Comparison of ENCODE assay signal across 11 cellular contexts in the genomic region with DNA sequence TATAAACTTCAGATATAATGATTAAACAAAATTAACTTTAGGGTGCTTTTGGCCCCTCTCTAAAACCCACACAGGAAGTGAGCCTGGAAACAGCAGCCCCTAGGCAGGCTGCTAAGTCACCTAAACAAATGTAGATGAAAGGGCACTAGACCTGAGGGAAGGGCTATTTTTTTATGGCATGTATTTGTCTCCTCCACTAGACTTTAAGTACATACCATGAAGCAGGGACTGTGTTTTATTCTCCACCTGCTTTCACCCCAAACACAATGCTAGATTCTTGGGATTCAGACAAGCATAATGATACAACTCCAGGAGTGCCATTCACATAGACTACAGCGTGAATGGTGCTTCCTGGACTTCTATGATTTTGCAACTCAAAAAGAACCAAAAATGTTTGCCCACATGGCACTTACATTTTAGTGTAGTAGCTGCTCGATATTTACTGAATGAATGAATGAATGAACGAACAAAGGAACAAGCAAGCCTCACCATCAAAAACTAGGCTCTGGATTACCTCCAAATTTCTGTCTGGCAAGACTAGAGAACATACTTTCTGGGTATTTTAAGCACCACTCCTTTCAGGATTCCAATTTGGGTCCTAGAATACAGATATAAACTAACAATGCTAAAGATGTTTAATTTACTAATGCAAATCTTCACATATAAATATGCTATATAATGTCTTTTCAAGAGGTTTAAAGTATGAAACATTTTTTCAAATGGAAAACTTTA. TPM values are rescaled to one million over a fixed set of nuclear protein-coding genes. Genes with fewer than 3 reads are reported as not detected.
DNase-seq lines count a peak whose midpoint lies in the region; ATAC-seq and TF ChIP-seq lines count a peak whose summit lies in the region.
"Had no signal": no experiment of that assay in that cellular context is flagged by ENCODE, and none has a peak within 500 bp of the region (broad histone marks: within the 10 kb centered on the region; RNA-seq: fewer than 3 reads in every experiment).

No MANE protein-coding gene starts in this region.

- H4K20me1 ChIP-seq in MM.1S (ENCODE audit: insufficient read depth, low read length), result no peaks in the 10 kb centered on the region

- H3K4me1 ChIP-seq in HUES6 (ENCODE audit: control insufficient read depth, insufficient read depth, low read length) (peaks cover 9% of the 10 kb centered on the region), thymus (ENCODE audit: control insufficient read depth, insufficient read depth, low read length) (peaks cover 9% of the 10 kb centered on the region), MM.1S (ENCODE audit: low read length) (no peaks in the 10 kb centered on the region)

- no peak for DNase-seq in Right ventricle myocardium superior
- DNase-seq in Right ventricle myocardium inferior (ENCODE audit: missing footprints), result no peak
- no peak for DNase-seq in activated naive CD8-positive, alpha-beta T cell treated with anti-CD3 and anti-CD28 coated beads, Interleukin-2, amount 50 U/mL, for 24 hours
- DNase-seq in RWPE1 (ENCODE audit: low spot score), result no peak
- no peak for DNase-seq in MM.1S
- no peak for DNase-seq in stimulated activated CD4-positive, alpha-beta T cell treated with anti-CD3 and anti-CD28 coated beads, Interleukin-15, amount 100 ng/mL, for 24 hours
- DNase-seq: activated CD8-positive, alpha-beta memory T cell treated with anti-CD3 and anti-CD28 coated beads, Interleukin-2, amount 50 U/mL, for 4 hours; upper lobe of left lung had no signal

- no peaks in the 10 kb centered on the region for H3F3A ChIP-seq in MM.1S (ENCODE audit: insufficient read depth, low read length)

- H3K27me3 ChIP-seq in HUES6 (ENCODE audit: control insufficient read depth, insufficient read depth, low read length), result no peaks in the 10 kb centered on the region
- H3K27me3 ChIP-seq in thymus (ENCODE audit: control insufficient read depth, insufficient read depth), result no peaks in the 10 kb centered on the region
- no peaks in the 10 kb centered on the region for H3K27me3 ChIP-seq in MM.1S (replicated peaks; ENCODE audit: insufficient read depth, low read length)
- H3K27me3 ChIP-seq: upper lobe of left lung had no signal

- no peak overlapping the region for H2AFZ ChIP-seq in MM.1S (ENCODE audit: low read length)

- H3K9me2 ChIP-seq in MM.1S (replicated peaks; ENCODE audit: insufficient read depth, low read length), result no peaks in the 10 kb centered on the region

- H3K4me3 ChIP-seq in HUES6 (ENCODE audit: low read depth, low read length), result no peak overlapping the region
- no peak overlapping the region for H3K4me3 ChIP-seq in thymus (ENCODE audit: low read length)
- no peak overlapping the region for H3K4me3 ChIP-seq in MM.1S (ENCODE audit: low read length)
- H3K4me3 ChIP-seq: upper lobe of left lung had no signal

- CTCF ChIA-PET in RWPE1 (lab: Yijun Ruan, JAX), result no interaction called here

- H3K79me2 ChIP-seq in MM.1S (ENCODE audit: low read length), result peaks cover 13% of the 10 kb centered on the region

- H3K9ac ChIP-seq in HUES6 (ENCODE audit: low read length), result no peak overlapping the region
- H3K9ac ChIP-seq in MM.1S (ENCODE audit: low read length), result no peak overlapping the region

- WGBS in thymus, result 80% methylated on average over 3 of the region's 3 CpGs

- H3K36me3 ChIP-seq in HUES6 (ENCODE audit: control insufficient read depth, insufficient read depth, low read length) (no peaks in the 10 kb centered on the region), thymus (ENCODE audit: control insufficient read depth, insufficient read depth) (no peaks in the 10 kb centered on the region), MM.1S (replicated peaks; ENCODE audit: insufficient read depth, low read length) (no peaks in the 10 kb centered on the region)
- H3K36me3 ChIP-seq: upper lobe of left lung had no signal

- no peaks in the 10 kb centered on the region for H3K9me3 Mint-ChIP-seq in activated naive CD8-positive, alpha-beta T cell treated with anti-CD3 and anti-CD28 coated beads, Interleukin-2, amount 50 U/mL, for 24 hours

- peak; percentile 41 for ATAC-seq in Right ventricle myocardium superior (ENCODE audit: poor library complexity)
- ATAC-seq in Right ventricle myocardium inferior, result no peak
- ATAC-seq in activated naive CD8-positive, alpha-beta T cell treated with anti-CD3 and anti-CD28 coated beads, Interleukin-2, amount 50 U/mL, for 24 hours, result peak; percentile 83
- ATAC-seq: left lobe of liver had no signal

- H3K27ac ChIP-seq in HUES6 (ENCODE audit: low read depth, low read length), result peak overlapping the region; percentile 54
- peak overlapping the region; percentile 5 for H3K27ac ChIP-seq in thymus (ENCODE audit: low read depth)
- no peak overlapping the region for H3K27ac ChIP-seq in RWPE1
- no peak overlapping the region for H3K27ac ChIP-seq in MM.1S (ENCODE audit: low read length)
- H3K27ac ChIP-seq: upper lobe of left lung had no signal

- no peak for TF ChIP-seq CTCF in RWPE1 (conservative IDR thresholded peaks at IDR 0.05; ENCODE audit: low read depth)
- no peak for TF ChIP-seq CTCF in MM.1S (IDR thresholded peaks at IDR 0.05; ENCODE audit: low read length)

- H3K27me3 Mint-ChIP-seq in activated naive CD8-positive, alpha-beta T cell treated with anti-CD3 and anti-CD28 coated beads, Interleukin-2, amount 50 U/mL, for 24 hours, result no peaks in the 10 kb centered on the region

- POLR2A ChIA-PET in RWPE1 (lab: Yijun Ruan, JAX; ENCODE audit: low non-redundant PET), result no interaction called here

- peak overlapping the region; percentile 56 for H3K27ac Mint-ChIP-seq in activated naive CD8-positive, alpha-beta T cell treated with anti-CD3 and anti-CD28 coated beads, Interleukin-2, amount 50 U/mL, for 24 hours

- peaks cover 4% of the 10 kb centered on the region for H3K36me3 Mint-ChIP-seq in activated naive CD8-positive, alpha-beta T cell treated with anti-CD3 and anti-CD28 coated beads, Interleukin-2, amount 50 U/mL, for 24 hours (ENCODE audit: low read depth)

- H3K4me3 Mint-ChIP-seq in activated naive CD8-positive, alpha-beta T cell treated with anti-CD3 and anti-CD28 coated beads, Interleukin-2, amount 50 U/mL, for 24 hours, result no peak overlapping the region

- intact Hi-C loops in Right ventricle myocardium superior (cut with DNase I) (no loop called here), Right ventricle myocardium inferior (cut with DNase I) (no loop called here)

- peaks cover 57% of the 10 kb centered on the region for H3K4me1 Mint-ChIP-seq in activated naive CD8-positive, alpha-beta T cell treated with anti-CD3 and anti-CD28 coated beads, Interleukin-2, amount 50 U/mL, for 24 hours

- H3K9me3 ChIP-seq in HUES6 (ENCODE audit: control insufficient read depth, insufficient read depth, low read depth, low read length), result no peaks in the 10 kb centered on the region
- H3K9me3 ChIP-seq in thymus (ENCODE audit: control insufficient read depth), result no peaks in the 10 kb centered on the region
- H3K9me3 ChIP-seq in MM.1S (replicated peaks; ENCODE audit: insufficient read depth, low read length), result no peaks in the 10 kb centered on the region
- H3K9me3 ChIP-seq: upper lobe of left lung had no signal

- H3K4me2 ChIP-seq in MM.1S (ENCODE audit: low read depth, low read length), result no peak overlapping the region

RNA-seq across cellular contexts. Expression of a gene that starts 10.0 kb away (rescaled TPM):
- 6.1 TPM for total RNA-seq in Right ventricle myocardium superior
- 6.9 TPM for total RNA-seq in Right ventricle myocardium inferior
- 12.1 TPM for polyA plus RNA-seq in thymus

RNA-seq across cellular contexts. Expression of a gene that starts 23.4 kb away (rescaled TPM):
- total RNA-seq in Right ventricle myocardium superior (18.5 TPM), Right ventricle myocardium inferior (21.2 TPM)
- polyA plus RNA-seq in thymus, result 10.9 TPM

Comparison
In these comparisons a context has a peak if more than half of its experiments do, and no peak if none do; other contexts are left out.
1. H3K27ac ChIP-seq: peak in HUES6 (single experiment) and thymus (single experiment); none in RWPE1 (single experiment) and MM.1S (single experiment).